In genomic region chr9:92669890-92670708, GRCh38 we compare ENCODE assay signal across 8 cellular contexts. TPM values are rescaled to one million over a fixed set of nuclear protein-coding genes. Genes with fewer than 3 reads are reported as not detected.
DNase-seq lines count a peak whose midpoint lies in the region; ATAC-seq and TF ChIP-seq lines count a peak whose summit lies in the region.

IPPK (minus strand) TSS chr9:92670131; CDS start chr9:92669988, 143 bp downstream.

- TF ChIP-seq CTCF in gastroesophageal sphincter (IDR thresholded peaks at IDR 0.05) (peak in 1 of 4 experiments; percentile 9), neutrophil (IDR thresholded peaks at IDR 0.05) (no peak)

- no peaks in the 10 kb centered on the region for H3K27me3 ChIP-seq in gastroesophageal sphincter
- no peaks in the 10 kb centered on the region for H3K27me3 ChIP-seq in neutrophil

- ATAC-seq in HG02588 (IDR thresholded peaks at IDR 0.05; ENCODE audit: unreplicated experiment) = peak; percentile 92
- ATAC-seq in gastroesophageal sphincter = peak; percentile 98

- H3K27ac ChIP-seq in SK-N-MC (peak within 1 kb of the TSS; percentile 79), gastroesophageal sphincter (peak within 1 kb of the TSS; percentile 85 to 93 (median 90)), neutrophil (peak within 1 kb of the TSS; percentile 92), substantia nigra (ENCODE audit: low read depth, low read length, poor library complexity, severe bottlenecking) (peak within 1 kb of the TSS; percentile 79)

- WGBS in gastroesophageal sphincter (ENCODE audit: low coverage in 1 of 2), 2 donors = 0% methylated on average over 4 of the region's 75 CpGs

- no peak for TF ChIP-seq EP300 in gastroesophageal sphincter (IDR thresholded peaks at IDR 0.05)

- H3K4me3 ChIP-seq in GM08714 (ENCODE audit: low read length) = peak within 1 kb of the TSS; percentile 96
- peak within 1 kb of the TSS; percentile 95 for H3K4me3 ChIP-seq in SK-N-MC
- peak within 1 kb of the TSS; percentile 73 to 92 for H3K4me3 ChIP-seq in gastroesophageal sphincter
- H3K4me3 ChIP-seq in neutrophil (ENCODE audit: low read depth in 1 of 2, low read length in 1 of 2) = peak within 1 kb of the TSS; percentile 83 to 97

- peak within 1 kb of the TSS; percentile 95 for H3K9ac ChIP-seq in SK-N-MC (ENCODE audit: insufficient read length)

- H3K9me3 ChIP-seq in SK-N-MC (ENCODE audit: low read depth, low read length) (no peaks in the 10 kb centered on the region), gastroesophageal sphincter (no peaks in the 10 kb centered on the region), neutrophil (no peaks in the 10 kb centered on the region)

- TF ChIP-seq POLR2A in gastroesophageal sphincter (IDR thresholded peaks at IDR 0.05) = peak; percentile 59 to 82

- H3K36me3 ChIP-seq in SK-N-MC (ENCODE audit: insufficient read depth, low read length) (no peaks in the 10 kb centered on the region), gastroesophageal sphincter (peaks cover 0 to 14% of the 10 kb centered on the region in 2 donors), neutrophil (peaks cover 12% of the 10 kb centered on the region)

- DNase-seq in NCI-H1048 (lab: John Stamatoyannopoulos, UW) = peak; percentile 97
- peak; percentile 87 for DNase-seq in SK-N-MC (ENCODE audit: low read depth, low spot score)
- DNase-seq in activated naive CD4-positive, alpha-beta T cell treated with anti-CD3 and anti-CD28 coated beads, Interleukin-2, amount 50 U/mL, for 16 hours = peak; percentile 99
- peak; percentile 80 to 98 (median 96) for DNase-seq in substantia nigra (lab: John Stamatoyannopoulos, UW)

- H3K4me1 ChIP-seq in gastroesophageal sphincter (peaks cover 0 to 52% (median 16%) of the 10 kb centered on the region in 3 donors), neutrophil (ENCODE audit: control insufficient read depth in 1 of 2, insufficient read depth in 1 of 2, low read depth in 1 of 2, low read length in 1 of 2) (peaks cover 18 to 19% of the 10 kb centered on the region in 2 experiments)

RNA-seq across cellular contexts. Expression of gene IPPK, which starts in this region (rescaled TPM):
- 10 to 100 TPM in 1 of 4 donors, 1 to 10 TPM in 3; 7.2 to 14.1 (median 8.9) TPM for total RNA-seq in gastroesophageal sphincter

Comparison
In these comparisons a context has a peak if more than half of its experiments do, and no peak if none do; other contexts are left out.
1. Peak in every context shown above with its lines: DNase-seq, ATAC-seq, H3K4me3 ChIP-seq and H3K27ac ChIP-seq.